Comparison of ENCODE assay signal across 9 cellular contexts in genomic region chr20:35947489-35947888, GRCh38. TPM values are rescaled to one million over a fixed set of nuclear protein-coding genes. Genes with fewer than 3 reads are reported as not detected.
A peak's percentile ranks its signal among the peaks of the same experiment; 100 is the strongest.
DNase-seq lines count a peak whose midpoint lies in the region; ATAC-seq and TF ChIP-seq lines count a peak whose summit lies in the region.
"Had no signal": no experiment of that assay in that cellular context is flagged by ENCODE, and none has a peak within 500 bp of the region (broad histone marks: within the 10 kb centered on the region; RNA-seq: fewer than 3 reads in every experiment).

No MANE protein-coding gene starts in this region.

- H3K9me3 ChIP-seq in adrenal gland (replicated peaks in 1 of 3): no peaks in the 10 kb centered on the region

- intact Hi-C loops in activated CD8-positive, alpha-beta T cell treated with anti-CD3 and anti-CD28 coated beads for 36 hours (cut with micrococcal nuclease): no loop called here
- intact Hi-C loops in adrenal gland (cut with DNase I): no loop called here

- peaks cover 6 to 8% of the 10 kb centered on the region in 2 donors for H3K4me1 ChIP-seq in adrenal gland (replicated peaks in 1 of 2)

- H3K27me3 ChIP-seq in adrenal gland: no peaks in the 10 kb centered on the region

- peaks cover 5% of the 10 kb centered on the region for H3K4me1 Mint-ChIP-seq in activated CD8-positive, alpha-beta T cell treated with anti-CD3 and anti-CD28 coated beads for 36 hours (ENCODE audit: low read depth)

- DNase-seq in NCI-H2227 (lab: John Stamatoyannopoulos, UW; ENCODE audit: unreplicated experiment) (peak; percentile 40), NCI-H2227 treated with DMSO at 0.1 percent for 48 hours (lab: John Stamatoyannopoulos, UW) (no peak), left lobe of liver (ENCODE audit: low spot score) (peak; percentile 57), adrenal gland (no peak)
- peak; percentile 47 for DNase-seq in activated CD8-positive, alpha-beta T cell treated with anti-CD3 and anti-CD28 coated beads for 36 hours
- DNase-seq: right cardiac atrium had no signal

- TF ChIP-seq CTCF in LNCAP (IDR thresholded peaks at IDR 0.05): peak; percentile 54
- peak; percentile 54 for TF ChIP-seq CTCF in activated CD8-positive, alpha-beta T cell treated with anti-CD3 and anti-CD28 coated beads for 36 hours (IDR thresholded peaks at IDR 0.05)
- TF ChIP-seq CTCF in adrenal gland (IDR thresholded peaks at IDR 0.05): peak in 2 of 6 experiments; percentile 10 to 26

- no peak overlapping the region for H3K27ac ChIP-seq in adrenal gland

- 82 to 89% (median 87%) methylated on average over 6 to 9 of the region's 9 CpGs for whole genome bisulfite sequencing in adrenal gland, 4 donors

- H3K4me3 Mint-ChIP-seq in activated CD8-positive, alpha-beta T cell treated with anti-CD3 and anti-CD28 coated beads for 36 hours: no peak overlapping the region

- no peak for TF ChIP-seq POLR2A in adrenal gland (IDR thresholded peaks at IDR 0.05)

- H3K4me3 ChIP-seq in adrenal gland: no peak overlapping the region

- no peak overlapping the region for H3K27ac Mint-ChIP-seq in activated CD8-positive, alpha-beta T cell treated with anti-CD3 and anti-CD28 coated beads for 36 hours

- peaks cover 0 to 29% of the 10 kb centered on the region in 2 donors for H3K36me3 ChIP-seq in adrenal gland (replicated peaks in 1 of 2)

- POLR2A ChIA-PET in activated CD8-positive, alpha-beta T cell treated with anti-CD3 and anti-CD28 coated beads for 36 hours (lab: Charles Lee): no interaction called here

- no peaks in the 10 kb centered on the region for H3K9me3 Mint-ChIP-seq in activated CD8-positive, alpha-beta T cell treated with anti-CD3 and anti-CD28 coated beads for 36 hours

- peak; percentile 87 for ATAC-seq in activated CD8-positive, alpha-beta T cell treated with anti-CD3 and anti-CD28 coated beads for 36 hours
- ATAC-seq in left lobe of liver (peak; percentile 70), GM21360 (IDR thresholded peaks at IDR 0.05; ENCODE audit: unreplicated experiment) (no peak), GM21717 (IDR thresholded peaks at IDR 0.05; ENCODE audit: unreplicated experiment) (no peak)

- H3K36me3 Mint-ChIP-seq in activated CD8-positive, alpha-beta T cell treated with anti-CD3 and anti-CD28 coated beads for 36 hours (ENCODE audit: low read depth): peaks cover 19% of the 10 kb centered on the region

- H3K27me3 Mint-ChIP-seq in activated CD8-positive, alpha-beta T cell treated with anti-CD3 and anti-CD28 coated beads for 36 hours: no peaks in the 10 kb centered on the region

- CTCF ChIA-PET in activated CD8-positive, alpha-beta T cell treated with anti-CD3 and anti-CD28 coated beads for 36 hours (lab: Charles Lee): interaction anchor here (1.0 to 2.2 kb wide), 9 partner anchors 8 to 444 kb away, joined by 3 to 7 read pairs (median 5); partner anchors contain the start of gene SCAND1

RNA-seq across cellular contexts. Expression of gene SCAND1, which starts 6.8 kb away (rescaled TPM):
- 10 to 100 TPM; 46.4 to 49.2 TPM for total RNA-seq in activated CD8-positive, alpha-beta T cell treated with anti-CD3 and anti-CD28 coated beads for 36 hours
- total RNA-seq in left lobe of liver (50.5 TPM), adrenal gland (100 to 1,000 TPM in 6 of 8 donors, 10 to 100 TPM in 2; 88.2 to 191 (median 145) TPM)
- polyA plus RNA-seq in adrenal gland: 100 to 1,000 TPM in 2 of 3 donors, under 1 TPM in 1; 0.64 to 540 (median 534) TPM

RNA-seq across cellular contexts. Expression of gene CNBD2, which starts 20.9 kb away (rescaled TPM):
- 1 to 10 TPM; 4.9 to 6.1 TPM for total RNA-seq in activated CD8-positive, alpha-beta T cell treated with anti-CD3 and anti-CD28 coated beads for 36 hours
- total RNA-seq in left lobe of liver (3.3 TPM), adrenal gland (10 to 100 TPM in 1 of 8 donors, 1 to 10 TPM in 7; 1.1 to 15.3 (median 5.1) TPM)
- 10 to 100 TPM in 2 of 3 donors, 1 to 10 TPM in 1; 3.8 to 23.3 (median 15.4) TPM for polyA plus RNA-seq in adrenal gland

Comparison
In these comparisons a context has a peak if more than half of its experiments do, and no peak if none do; other contexts are left out.
1. DNase-seq: peak in NCI-H2227 (single experiment), activated CD8-positive, alpha-beta T cell treated with anti-CD3 and anti-CD28 coated beads for 36 hours (single experiment) and left lobe of liver (single experiment); none in NCI-H2227 treated with DMSO at 0.1 percent for 48 hours (single experiment) and adrenal gland (0 of 7).
2. ATAC-seq: peak in activated CD8-positive, alpha-beta T cell treated with anti-CD3 and anti-CD28 coated beads for 36 hours (single experiment) and left lobe of liver (single experiment); none in GM21360 (single experiment) and GM21717 (single experiment).